Comparison of ENCODE assay signal across 8 cellular contexts in the genomic region with DNA sequence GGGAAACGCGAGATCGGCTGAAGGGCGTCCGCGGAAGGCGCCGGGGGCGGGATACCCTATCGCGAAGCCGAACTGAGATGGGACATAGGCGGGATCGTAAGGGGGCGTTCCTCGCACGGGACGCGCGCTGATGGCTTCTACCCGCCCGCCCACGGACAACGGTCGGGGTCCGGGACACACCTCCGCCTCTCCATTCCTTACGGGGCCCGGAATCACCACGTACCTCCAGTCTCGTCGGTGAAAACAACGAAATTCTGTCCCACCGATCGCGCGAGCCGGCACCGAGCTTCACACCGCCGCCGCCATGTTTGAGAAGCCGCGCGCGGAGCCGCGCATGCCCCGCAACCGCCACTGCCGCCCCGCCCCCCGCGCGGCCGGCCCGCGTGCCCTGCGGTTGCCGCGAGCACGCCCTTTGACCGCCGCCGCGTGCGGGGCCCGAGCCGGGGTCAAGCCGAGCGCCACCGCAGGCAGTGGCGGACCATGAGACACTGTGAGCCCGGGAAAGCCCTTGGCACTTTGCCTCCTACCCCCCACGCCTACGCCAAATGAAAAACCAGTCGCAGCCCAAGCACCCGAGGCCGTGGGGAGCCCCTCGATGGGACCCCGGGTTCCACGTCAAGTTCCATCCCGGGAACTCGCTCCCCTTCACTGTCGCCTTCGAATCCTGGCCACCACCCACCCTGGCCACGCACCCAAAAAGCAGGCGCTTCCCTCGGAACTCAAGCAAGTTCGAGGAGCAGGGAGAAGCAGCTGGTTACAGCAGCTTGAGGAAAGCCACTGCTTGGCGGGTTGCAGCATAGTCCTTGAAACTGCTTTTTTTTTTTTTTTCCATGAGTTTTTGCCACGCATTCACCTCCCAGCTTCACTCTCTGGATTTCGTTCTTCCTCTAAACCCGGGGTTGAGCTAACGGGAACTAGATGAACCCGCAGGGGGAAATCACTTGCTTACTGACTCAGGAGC. TPM values are rescaled to one million over a fixed set of nuclear protein-coding genes. Genes with fewer than 3 reads are reported as not detected.
DNase-seq lines count a peak whose midpoint lies in the region; ATAC-seq and TF ChIP-seq lines count a peak whose summit lies in the region.

SCML2 (minus strand) TSS at position 320 of the 961 bp plus-strand sequence. CDS start 20,617 bp downstream, outside the sequence.

- peaks cover 0 to 5% (median 2%) of the 10 kb centered on the region in 4 donors for H3K4me1 Mint-ChIP-seq in CD4-positive, alpha-beta memory T cell
- H3K4me1 Mint-ChIP-seq in WTC11: peaks cover 8% of the 10 kb centered on the region

- H3K9me3 ChIP-seq in CD4-positive, alpha-beta memory T cell (ENCODE audit: control insufficient read depth in 1 of 2, low read length in 2 of 2): no peaks in the 10 kb centered on the region

- H3K27ac ChIP-seq in CD4-positive, alpha-beta memory T cell (ENCODE audit: low read depth, low read length): no peak within 1 kb of the TSS

- H3K4me1 ChIP-seq in CD4-positive, alpha-beta memory T cell (ENCODE audit: insufficient read depth, low read length): peaks cover 4% of the 10 kb centered on the region

- ATAC-seq in WTC11 (peak; percentile 68), GM18858 (IDR thresholded peaks at IDR 0.05; ENCODE audit: unreplicated experiment) (no peak)

- H3K9me3 Mint-ChIP-seq in CD4-positive, alpha-beta memory T cell: peaks cover 0 to 2% (median 0%) of the 10 kb centered on the region in 8 donors
- H3K9me3 Mint-ChIP-seq in WTC11: no peaks in the 10 kb centered on the region

- H3K27me3 ChIP-seq in CD4-positive, alpha-beta memory T cell (ENCODE audit: insufficient read depth, low read length): no peaks in the 10 kb centered on the region

- H3K27me3 Mint-ChIP-seq in CD4-positive, alpha-beta memory T cell: no peaks in the 10 kb centered on the region
- H3K27me3 Mint-ChIP-seq in WTC11 (ENCODE audit: low read depth): peaks cover 28% of the 10 kb centered on the region

- peak within 1 kb of the TSS in 1 of 2 donors; percentile 32 for H3K4me3 ChIP-seq in CD4-positive, alpha-beta memory T cell (ENCODE audit: low read length in 2 of 2)

- peak within 1 kb of the TSS in 2 of 7 donors; percentile 37 to 57 for H3K27ac Mint-ChIP-seq in CD4-positive, alpha-beta memory T cell
- no peak within 1 kb of the TSS for H3K27ac Mint-ChIP-seq in WTC11

- TF ChIP-seq CTCF in WTC11 (IDR thresholded peaks at IDR 0.05): no peak

- DNase-seq in CD4-positive, alpha-beta memory T cell: peak; percentile 15 to 36 (median 23)
- DNase-seq in WTC11 (ENCODE audit: low spot score) (peak; percentile 34), cerebellum (ENCODE audit: low spot score) (peak; percentile 40), kidney tubule cell (ENCODE audit: low spot score) (peak; percentile 26), mucosa of gallbladder (ENCODE audit: low spot score) (no peak)
- peak; percentile 42 to 54 for DNase-seq in stimulated activated CD4-positive, alpha-beta T cell treated with anti-CD3 and anti-CD28 coated beads, Interleukin-2, amount 100 ng/mL, for 24 hours

- H3K36me3 Mint-ChIP-seq in CD4-positive, alpha-beta memory T cell: no peaks in the 10 kb centered on the region
- no peaks in the 10 kb centered on the region for H3K36me3 Mint-ChIP-seq in WTC11

- no peak for TF ChIP-seq EP300 in Ishikawa (IDR thresholded peaks at IDR 0.05; ENCODE audit: borderline replicate concordance)

- no peaks in the 10 kb centered on the region for H3K36me3 ChIP-seq in CD4-positive, alpha-beta memory T cell (ENCODE audit: insufficient read depth, low read length)

- TF ChIP-seq RAD21 in Ishikawa (IDR thresholded peaks at IDR 0.05; ENCODE audit: low read depth): no peak

- intact Hi-C loops in CD4-positive, alpha-beta memory T cell (cut with micrococcal nuclease): loop anchor here (1.0 to 2.0 kb wide), 3 partner anchors 23 to 320 kb away; partner anchors contain the start of gene CDKL5

- H3K4me3 Mint-ChIP-seq in CD4-positive, alpha-beta memory T cell: peak within 1 kb of the TSS; percentile 82 to 87 (median 84)
- peak within 1 kb of the TSS; percentile 69 for H3K4me3 Mint-ChIP-seq in WTC11

- CTCF ChIA-PET in CD4-positive, alpha-beta memory T cell (lab: Charles Lee; ENCODE audit: partially characterized antibody): interaction anchor here (1.2 kb wide), 1 partner anchor 35 kb away, joined by 3 read pairs; no protein-coding TSS in a partner anchor
- CTCF ChIA-PET in WTC11 (lab: Charles Lee): no interaction called here

- POLR2A ChIA-PET in CD4-positive, alpha-beta memory T cell (lab: Charles Lee; ENCODE audit: partially characterized antibody): interaction anchor here (0.5 kb wide), 1 partner anchor 23 kb away, joined by 4 read pairs; no protein-coding TSS in a partner anchor
- POLR2A ChIA-PET in WTC11 (lab: Charles Lee): no interaction called here

TF ChIP-seq in Ishikawa, 13 proteins besides CTCF, POLR2A, EP300 and RAD21:
- TF ChIP-seq YY1 (IDR thresholded peaks at IDR 0.05; ENCODE audit: low read depth) (peak; percentile 83), TAF1 (IDR thresholded peaks at IDR 0.05; ENCODE audit: low read depth) (peak; percentile 46; the same call in 1 of the 2 replicates), FOXM1 (IDR thresholded peaks at IDR 0.05; ENCODE audit: borderline replicate concordance, low read depth) (no peak), ZBTB7A (IDR thresholded peaks at IDR 0.05; ENCODE audit: low read depth) (no peak), MAX (IDR thresholded peaks at IDR 0.05) (peak; percentile 66)
- TF ChIP-seq, protein P1, sequence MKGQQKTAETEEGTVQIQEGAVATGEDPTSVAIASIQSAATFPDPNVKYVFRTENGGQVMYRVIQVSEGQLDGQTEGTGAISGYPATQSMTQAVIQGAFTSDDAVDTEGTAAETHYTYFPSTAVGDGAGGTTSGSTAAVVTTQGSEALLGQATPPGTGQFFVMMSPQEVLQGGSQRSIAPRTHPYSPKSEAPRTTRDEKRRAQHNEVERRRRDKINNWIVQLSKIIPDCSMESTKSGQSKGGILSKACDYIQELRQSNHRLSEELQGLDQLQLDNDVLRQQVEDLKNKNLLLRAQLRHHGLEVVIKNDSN (IDR thresholded peaks at IDR 0.05): no peak

TF ChIP-seq in WTC11, 78 proteins besides CTCF, POLR2A, EP300 and RAD21:
- TF ChIP-seq IRF1 (CRISPR knock-in tag; IDR thresholded peaks at IDR 0.05): 0 out of 2 replicates have a peak, but pooled peaks have one; percentile 28
- TF ChIP-seq ZNF232 (CRISPR knock-in tag; IDR thresholded peaks at IDR 0.05): no peak
- TF ChIP-seq CREM (CRISPR knock-in tag; IDR thresholded peaks at IDR 0.05): 0 out of 2 replicates have a peak, but pooled peaks have one; percentile 51
- TF ChIP-seq USF2 (CRISPR knock-in tag; IDR thresholded peaks at IDR 0.05): 0 out of 2 replicates have a peak, but pooled peaks have one; percentile 11
- 0 out of 2 replicates have a peak, but pooled peaks have one; percentile 76 for TF ChIP-seq TP53 (CRISPR knock-in tag; IDR thresholded peaks at IDR 0.05)
- peak; percentile 61; the same call in 1 of the 2 replicates for TF ChIP-seq FOXP1 (CRISPR knock-in tag; IDR thresholded peaks at IDR 0.05; ENCODE audit: borderline replicate concordance)
- 0 out of 2 replicates have a peak, but pooled peaks have one; percentile 33 for TF ChIP-seq SP1 (CRISPR knock-in tag; conservative IDR thresholded peaks at IDR 0.05)
- no peak; the same call in 1 of the 2 replicates for TF ChIP-seq TEAD1 (CRISPR knock-in tag; IDR thresholded peaks at IDR 0.05)
- 0 out of 2 replicates have a peak, but pooled peaks have one; percentile 11 for TF ChIP-seq NFYB (CRISPR knock-in tag; conservative IDR thresholded peaks at IDR 0.05; ENCODE audit: low read depth)
- TF ChIP-seq, protein P2, sequence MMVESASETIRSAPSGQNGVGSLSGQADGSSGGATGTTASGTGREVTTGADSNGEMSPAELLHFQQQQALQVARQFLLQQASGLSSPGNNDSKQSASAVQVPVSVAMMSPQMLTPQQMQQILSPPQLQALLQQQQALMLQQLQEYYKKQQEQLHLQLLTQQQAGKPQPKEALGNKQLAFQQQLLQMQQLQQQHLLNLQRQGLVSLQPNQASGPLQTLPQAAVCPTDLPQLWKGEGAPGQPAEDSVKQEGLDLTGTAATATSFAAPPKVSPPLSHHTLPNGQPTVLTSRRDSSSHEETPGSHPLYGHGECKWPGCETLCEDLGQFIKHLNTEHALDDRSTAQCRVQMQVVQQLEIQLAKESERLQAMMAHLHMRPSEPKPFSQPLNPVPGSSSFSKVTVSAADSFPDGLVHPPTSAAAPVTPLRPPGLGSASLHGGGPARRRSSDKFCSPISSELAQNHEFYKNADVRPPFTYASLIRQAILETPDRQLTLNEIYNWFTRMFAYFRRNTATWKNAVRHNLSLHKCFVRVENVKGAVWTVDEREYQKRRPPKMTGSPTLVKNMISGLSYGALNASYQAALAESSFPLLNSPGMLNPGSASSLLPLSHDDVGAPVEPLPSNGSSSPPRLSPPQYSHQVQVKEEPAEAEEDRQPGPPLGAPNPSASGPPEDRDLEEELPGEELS (CRISPR knock-in tag; IDR thresholded peaks at IDR 0.05): peak; percentile 28; the same call in 1 of the 2 replicates

RNA-seq across cellular contexts. Expression of gene SCML2, which starts in this region (rescaled TPM):
- 1 to 10 TPM; 1.2 to 1.7 TPM for total RNA-seq in CD4-positive, alpha-beta memory T cell
- polyA plus RNA-seq in CD4-positive, alpha-beta memory T cell: 1 to 10 TPM in 1 of 2 donors, under 1 TPM in 1; 0.41 to 1.3 TPM
- total RNA-seq in WTC11 (2021) (12.8 to 14.2 TPM (median 12.9 TPM) in 3 replicates), cerebellum (8.7 TPM), mucosa of gallbladder (0.92 TPM)
